ENCODE assay signal across 8 cellular contexts in genomic region chr6:79543886-79544285, GRCh38. TPM values are rescaled to one million over a fixed set of nuclear protein-coding genes. Genes with fewer than 3 reads are reported as not detected.
DNase-seq lines count a peak whose midpoint lies in the region; ATAC-seq and TF ChIP-seq lines count a peak whose summit lies in the region.

No MANE protein-coding gene starts in this region.

- H2BK12ac ChIP-seq in mesenchymal stem cell (ENCODE audit: low read length in 2 of 2): no peak overlapping the region

- H3K79me1 ChIP-seq in mesenchymal stem cell (replicated peaks; ENCODE audit: low read length, poor library complexity, severe bottlenecking): peaks cover 12% of the 10 kb centered on the region

- ATAC-seq in GM21515 (IDR thresholded peaks at IDR 0.05; ENCODE audit: unreplicated experiment): peak; percentile 24

- H3K9ac ChIP-seq in BLaER1 treated with 17β-estradiol and CSF1 and Interleukin-3, amounts not matched to agents 10 nM and 100 nM: peak overlapping the region in 2 of 11 experiments; percentile 12 to 46; a peak in 2 of 22 replicates
- peak overlapping the region; percentile 76; the same call in 1 of the 2 replicates for H3K9ac ChIP-seq in KMS-11
- H3K9ac ChIP-seq in mesenchymal stem cell (ENCODE audit: low read length): peak overlapping the region; percentile 87

- peak overlapping the region; percentile 32 to 73 (median 58) for H3K4me2 ChIP-seq in BLaER1 treated with 17β-estradiol and CSF1 and Interleukin-3, amounts not matched to agents 10 nM and 100 nM
- peak overlapping the region; percentile 93 for H3K4me2 ChIP-seq in KMS-11
- H3K4me2 ChIP-seq in mesenchymal stem cell (ENCODE audit: low read length, poor library complexity, severe bottlenecking): no peak overlapping the region

- TF ChIP-seq CTCF in KMS-11 (conservative IDR thresholded peaks at IDR 0.05; ENCODE audit: low read depth, low read length): no peak

- no peaks in the 10 kb centered on the region for H3K9me3 ChIP-seq in BLaER1 treated with 17β-estradiol and CSF1 and Interleukin-3, amounts not matched to agents 10 nM and 100 nM (replicated peaks in 1 of 11)
- no peaks in the 10 kb centered on the region for H3K9me3 ChIP-seq in mesenchymal stem cell (ENCODE audit: control insufficient read depth, low read length)

- DNase-seq in mesenchymal stem cell (no peak), HuH-7.5 (ENCODE audit: low spot score) (no peak), GM03348 (ENCODE audit: low spot score) (no peak), NCI-H1092 (lab: John Stamatoyannopoulos, UW) (no peak), GDM1 (lab: John Stamatoyannopoulos, UW) (no peak)

- no peaks in the 10 kb centered on the region for H4K20me1 ChIP-seq in BLaER1 treated with 17β-estradiol and CSF1 and Interleukin-3, amounts not matched to agents 10 nM and 100 nM
- H4K20me1 ChIP-seq in KMS-11 (ENCODE audit: insufficient read depth): no peaks in the 10 kb centered on the region

- H3K36me3 ChIP-seq in BLaER1 treated with 17β-estradiol and CSF1 and Interleukin-3, amounts not matched to agents 10 nM and 100 nM: no peaks in the 10 kb centered on the region
- H3K36me3 ChIP-seq in KMS-11 (ENCODE audit: insufficient read depth): no peaks in the 10 kb centered on the region
- peaks cover 4 to 7% of the 10 kb centered on the region in 2 experiments for H3K36me3 ChIP-seq in mesenchymal stem cell (ENCODE audit: control insufficient read depth in 1 of 2, insufficient read depth in 2 of 2, low read depth in 1 of 2, low read length in 2 of 2)

- H3K4me1 ChIP-seq in BLaER1 treated with 17β-estradiol and CSF1 and Interleukin-3, amounts not matched to agents 10 nM and 100 nM: peaks cover 9 to 36% (median 18%) of the 10 kb centered on the region in 10 experiments
- H3K4me1 ChIP-seq in KMS-11 (ENCODE audit: low read depth, poor library complexity, severe bottlenecking) (peaks cover 43% of the 10 kb centered on the region), mesenchymal stem cell (ENCODE audit: control insufficient read depth, insufficient read depth, low read depth, low read length) (peaks cover 2% of the 10 kb centered on the region)

- no peak overlapping the region for H4K91ac ChIP-seq in mesenchymal stem cell (ENCODE audit: low read length)

- no peak overlapping the region for H2BK15ac ChIP-seq in mesenchymal stem cell (ENCODE audit: low read depth, poor library complexity, severe bottlenecking)

- H3K23ac ChIP-seq in mesenchymal stem cell (ENCODE audit: low read length in 2 of 2): no peak overlapping the region

- no peak overlapping the region; the same call in 1 of the 2 replicates for H2AFZ ChIP-seq in KMS-11 (ENCODE audit: low read depth)
- H2AFZ ChIP-seq in mesenchymal stem cell (ENCODE audit: low read depth, low read length): no peak overlapping the region

- peak overlapping the region in 1 of 2 experiments; percentile 51 for H3K4ac ChIP-seq in mesenchymal stem cell (ENCODE audit: low read depth in 1 of 2, low read length in 2 of 2)

- no peak overlapping the region for H3K14ac ChIP-seq in mesenchymal stem cell (ENCODE audit: low read length in 2 of 2)

- H2AK5ac ChIP-seq in mesenchymal stem cell (ENCODE audit: low read length, severe bottlenecking): peak overlapping the region; percentile 69

- peak overlapping the region in 10 of 11 experiments; percentile 38 to 76 (median 59); a peak in 17 of 22 replicates for H3K27ac ChIP-seq in BLaER1 treated with 17β-estradiol and CSF1 and Interleukin-3, amounts not matched to agents 10 nM and 100 nM
- H3K27ac ChIP-seq in KMS-11 (peak overlapping the region; percentile 87), mesenchymal stem cell (ENCODE audit: low read length, poor library complexity, severe bottlenecking) (peak overlapping the region; percentile 89)

- peak overlapping the region; percentile 66 for H2BK5ac ChIP-seq in mesenchymal stem cell (ENCODE audit: low read depth, low read length, poor library complexity, severe bottlenecking)

- H3K27me3 ChIP-seq in BLaER1 treated with 17β-estradiol and CSF1 and Interleukin-3, amounts not matched to agents 10 nM and 100 nM: no peaks in the 10 kb centered on the region
- H3K27me3 ChIP-seq in KMS-11 (ENCODE audit: insufficient read depth, low read depth) (no peaks in the 10 kb centered on the region), mesenchymal stem cell (ENCODE audit: control insufficient read depth in 1 of 2, insufficient read depth in 1 of 2, low read length in 2 of 2) (no peaks in the 10 kb centered on the region)

- H3K18ac ChIP-seq in mesenchymal stem cell (ENCODE audit: low read depth in 1 of 2, low read length in 2 of 2): peak overlapping the region in 1 of 2 experiments; percentile 67

- no peak overlapping the region for H3K4me3 ChIP-seq in BLaER1 treated with 17β-estradiol and CSF1 and Interleukin-3, amounts not matched to agents 10 nM and 100 nM
- no peak overlapping the region for H3K4me3 ChIP-seq in KMS-11 (IDR thresholded peaks at IDR 0.05; ENCODE audit: insufficient read depth, low read depth, low read length)
- H3K4me3 ChIP-seq in mesenchymal stem cell (ENCODE audit: insufficient read depth in 1 of 2, low read depth in 1 of 2, low read length in 2 of 2): peak overlapping the region in 1 of 2 experiments; percentile 40

- H3K79me2 ChIP-seq in KMS-11 (ENCODE audit: insufficient read depth, low read depth): no peaks in the 10 kb centered on the region

- no peak overlapping the region for H2BK120ac ChIP-seq in mesenchymal stem cell (ENCODE audit: low read depth, low read length)

- no peak overlapping the region for H4K8ac ChIP-seq in mesenchymal stem cell (ENCODE audit: low read length)

- WGBS in mesenchymal stem cell: 94% methylated on average over 1 of the region's 1 CpG

RNA-seq across cellular contexts. Expression of gene LCA5, which starts 6.7 kb away (rescaled TPM):
- 5.3 TPM for polyA plus RNA-seq in mesenchymal stem cell (2013, experiment 1 of 2)
- polyA plus RNA-seq in mesenchymal stem cell (2013, experiment 2 of 2): 5.5 TPM
